In the genomic region with DNA sequence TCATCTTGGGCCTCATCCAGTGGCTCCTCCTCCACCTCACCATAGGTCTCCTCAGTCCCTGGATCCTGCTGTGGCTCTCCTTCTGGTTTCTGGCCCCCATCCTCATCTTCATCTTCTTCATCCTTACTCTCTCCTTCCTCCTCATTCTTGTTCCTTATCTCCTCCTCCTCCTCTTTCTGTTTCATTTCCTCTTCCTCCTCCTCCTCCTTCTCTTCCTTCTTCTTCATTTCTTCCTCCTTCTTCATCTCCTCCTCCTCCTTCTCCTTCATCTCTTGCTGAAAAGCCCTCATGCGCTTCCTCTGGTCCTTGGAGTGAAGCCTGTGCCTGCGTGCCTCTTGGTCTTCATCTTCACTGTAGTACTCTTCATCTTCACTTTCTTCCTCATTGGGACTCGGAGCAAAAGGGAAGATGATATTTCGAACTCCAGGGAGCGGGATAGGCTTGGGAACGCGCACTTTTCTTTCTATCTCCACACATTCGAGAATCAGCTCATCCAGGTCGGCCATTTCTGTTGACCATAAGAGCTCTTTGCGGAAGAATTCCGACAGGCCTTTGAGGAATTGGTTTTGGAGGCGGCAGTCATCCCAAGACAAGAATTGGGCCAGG, we compare ENCODE assay signal across 1 cellular context.
TF ChIP-seq lines count a peak whose summit lies in the region.

No MANE protein-coding gene starts in this region.

TF ChIP-seq in H1, 55 proteins besides CTCF, POLR2A, EP300 and RAD21:
- TF ChIP-seq BCL11A (IDR thresholded peaks at IDR 0.05; ENCODE audit: low read depth in 2 of 2, low read length in 2 of 2) (no peak), SIRT6 (IDR thresholded peaks at IDR 0.05; ENCODE audit: low read length) (no peak), SRF (IDR thresholded peaks at IDR 0.05; ENCODE audit: low read depth, low read length) (no peak), SAP30 (IDR thresholded peaks at IDR 0.05; ENCODE audit: insufficient read depth, insufficient replicate concordance, low read length) (no peak), RXRA (IDR thresholded peaks at IDR 0.05; ENCODE audit: insufficient read depth, low read depth, low read length) (no peak), CTBP2 (IDR thresholded peaks at IDR 0.05; ENCODE audit: borderline replicate concordance, insufficient read depth, insufficient read length, low read length) (no peak), KDM5A (IDR thresholded peaks at IDR 0.05; ENCODE audit: low read length) (no peak), KDM1A (IDR thresholded peaks at IDR 0.05; ENCODE audit: borderline replicate concordance, low read length) (no peak), HDAC2 (IDR thresholded peaks at IDR 0.05; ENCODE audit: borderline replicate concordance in 1 of 2, low read depth in 2 of 2, low read length in 2 of 2) (no peak), SP2 (IDR thresholded peaks at IDR 0.05; ENCODE audit: low read length) (no peak), ZNF274 (IDR thresholded peaks at IDR 0.05; ENCODE audit: borderline replicate concordance, extremely low read depth, low read length) (no peak), RNF2 (IDR thresholded peaks at IDR 0.05; ENCODE audit: borderline replicate concordance, low read depth, low read length, missing control alignments, poor library complexity, severe bottlenecking) (no peak)
- TF ChIP-seq, protein P1, sequence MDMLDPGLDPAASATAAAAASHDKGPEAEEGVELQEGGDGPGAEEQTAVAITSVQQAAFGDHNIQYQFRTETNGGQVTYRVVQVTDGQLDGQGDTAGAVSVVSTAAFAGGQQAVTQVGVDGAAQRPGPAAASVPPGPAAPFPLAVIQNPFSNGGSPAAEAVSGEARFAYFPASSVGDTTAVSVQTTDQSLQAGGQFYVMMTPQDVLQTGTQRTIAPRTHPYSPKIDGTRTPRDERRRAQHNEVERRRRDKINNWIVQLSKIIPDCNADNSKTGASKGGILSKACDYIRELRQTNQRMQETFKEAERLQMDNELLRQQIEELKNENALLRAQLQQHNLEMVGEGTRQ (IDR thresholded peaks at IDR 0.05; ENCODE audit: low read length), result no peak
- TF ChIP-seq, protein P2, sequence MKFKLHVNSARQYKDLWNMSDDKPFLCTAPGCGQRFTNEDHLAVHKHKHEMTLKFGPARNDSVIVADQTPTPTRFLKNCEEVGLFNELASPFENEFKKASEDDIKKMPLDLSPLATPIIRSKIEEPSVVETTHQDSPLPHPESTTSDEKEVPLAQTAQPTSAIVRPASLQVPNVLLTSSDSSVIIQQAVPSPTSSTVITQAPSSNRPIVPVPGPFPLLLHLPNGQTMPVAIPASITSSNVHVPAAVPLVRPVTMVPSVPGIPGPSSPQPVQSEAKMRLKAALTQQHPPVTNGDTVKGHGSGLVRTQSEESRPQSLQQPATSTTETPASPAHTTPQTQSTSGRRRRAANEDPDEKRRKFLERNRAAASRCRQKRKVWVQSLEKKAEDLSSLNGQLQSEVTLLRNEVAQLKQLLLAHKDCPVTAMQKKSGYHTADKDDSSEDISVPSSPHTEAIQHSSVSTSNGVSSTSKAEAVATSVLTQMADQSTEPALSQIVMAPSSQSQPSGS (IDR thresholded peaks at IDR 0.05; ENCODE audit: low read length), result no peak
